Comparison of ENCODE assay signal across 16 cellular contexts in genomic region chr21:42425603-42425985, GRCh38. TPM values are rescaled to one million over a fixed set of nuclear protein-coding genes. Genes with fewer than 3 reads are reported as not detected.
DNase-seq lines count a peak whose midpoint lies in the region; ATAC-seq and TF ChIP-seq lines count a peak whose summit lies in the region.
"Had no signal": no experiment of that assay in that cellular context is flagged by ENCODE, and none has a peak within 500 bp of the region (broad histone marks: within the 10 kb centered on the region; RNA-seq: fewer than 3 reads in every experiment).

No MANE protein-coding gene starts in this region.

- peaks cover 48% of the 10 kb centered on the region for H3K36me3 Mint-ChIP-seq in activated T-cell treated with anti-CD3 and anti-CD28 coated beads, Interleukin-2, amount 50 U/mL, for 4 hours (ENCODE audit: insufficient read depth)
- peaks cover 54% of the 10 kb centered on the region for H3K36me3 Mint-ChIP-seq in T-cell
- peaks cover 13% of the 10 kb centered on the region for H3K36me3 Mint-ChIP-seq in natural killer cell treated with Interleukin-12 subunit alpha and Interleukin-12 subunit beta and Interleukin-15 and Interleukin-18, amount 100 ng/mL, for 72 hours
- peaks cover 11% of the 10 kb centered on the region for H3K36me3 Mint-ChIP-seq in HFFc6 (ENCODE audit: low read depth)

- no peak for DNase-seq in activated T-cell treated with anti-CD3 and anti-CD28 coated beads, Interleukin-2, amount 50 U/mL, for 4 hours
- no peak for DNase-seq in activated T-cell treated with anti-CD3 and anti-CD28 coated beads, Interleukin-2, amount 50 U/mL, for 1 hour
- DNase-seq in T-cell (no peak), omental fat pad (ENCODE audit: low spot score) (no peak), HFFc6 (no peak)
- no peak for DNase-seq in natural killer cell treated with Interleukin-12 subunit alpha and Interleukin-12 subunit beta and Interleukin-15 and Interleukin-18, amount 100 ng/mL, for 72 hours (ENCODE audit: low spot score)
- DNase-seq: ACHN, hypothalamus, NCI-H1417 treated with DMSO at 0.1 percent for 48 hours, NCI-H69, ovary had no signal

- no peaks in the 10 kb centered on the region for H3K9me3 Mint-ChIP-seq in activated T-cell treated with anti-CD3 and anti-CD28 coated beads, Interleukin-2, amount 50 U/mL, for 4 hours
- no peaks in the 10 kb centered on the region for H3K9me3 Mint-ChIP-seq in T-cell
- no peaks in the 10 kb centered on the region for H3K9me3 Mint-ChIP-seq in natural killer cell treated with Interleukin-12 subunit alpha and Interleukin-12 subunit beta and Interleukin-15 and Interleukin-18, amount 100 ng/mL, for 72 hours
- peaks cover 74% of the 10 kb centered on the region for H3K9me3 Mint-ChIP-seq in HFFc6

- peak; percentile 69 to 71 for ATAC-seq in activated T-cell treated with anti-CD3 and anti-CD28 coated beads, Interleukin-2, amount 50 U/mL, for 4 hours
- ATAC-seq in GM21390 (IDR thresholded peaks at IDR 0.05; ENCODE audit: unreplicated experiment): peak; percentile 23
- peak; percentile 2 to 25 (median 20) for ATAC-seq in T-cell (replicated peaks in 1 of 4)
- peak; percentile 48 to 62 for ATAC-seq in natural killer cell treated with Interleukin-12 subunit alpha and Interleukin-12 subunit beta and Interleukin-15 and Interleukin-18, amount 100 ng/mL, for 72 hours
- ATAC-seq in omental fat pad (ENCODE audit: low FRiP score): no peak
- ATAC-seq in GM18873 (IDR thresholded peaks at IDR 0.05; ENCODE audit: low FRiP score, unreplicated experiment): no peak

- TF ChIP-seq CTCF in omental fat pad (IDR thresholded peaks at IDR 0.05): no peak
- no peak for TF ChIP-seq CTCF in HFFc6 (IDR thresholded peaks at IDR 0.05)

- H3K27ac Mint-ChIP-seq in T-cell (peak overlapping the region; percentile 68 to 84), HFFc6 (no peak overlapping the region)
- peak overlapping the region; percentile 74 to 78 for H3K27ac Mint-ChIP-seq in natural killer cell treated with Interleukin-12 subunit alpha and Interleukin-12 subunit beta and Interleukin-15 and Interleukin-18, amount 100 ng/mL, for 72 hours

- CTCF ChIA-PET in T-cell (lab: Charles Lee): interaction anchor here (0.6 to 1.1 kb wide), 3 partner anchors 14 to 88 kb away, joined by 3 to 4 read pairs (median 4); partner anchors contain the start of gene UBASH3A (in 1 of the 2)

- no peaks in the 10 kb centered on the region for H3K27me3 Mint-ChIP-seq in activated T-cell treated with anti-CD3 and anti-CD28 coated beads, Interleukin-2, amount 50 U/mL, for 4 hours (ENCODE audit: low read depth)
- H3K27me3 Mint-ChIP-seq in T-cell (no peaks in the 10 kb centered on the region), HFFc6 (ENCODE audit: insufficient read depth) (no peaks in the 10 kb centered on the region; the same call in 1 of the 2 replicates)
- H3K27me3 Mint-ChIP-seq in natural killer cell treated with Interleukin-12 subunit alpha and Interleukin-12 subunit beta and Interleukin-15 and Interleukin-18, amount 100 ng/mL, for 72 hours: peaks cover 14 to 20% of the 10 kb centered on the region in 2 donors

- H3K4me3 Mint-ChIP-seq in activated T-cell treated with anti-CD3 and anti-CD28 coated beads, Interleukin-2, amount 50 U/mL, for 4 hours: peak overlapping the region; percentile 61
- H3K4me3 Mint-ChIP-seq in T-cell (peak overlapping the region; percentile 11 to 83 (median 63)), HFFc6 (no peak overlapping the region)
- peak overlapping the region; percentile 85 for H3K4me3 Mint-ChIP-seq in natural killer cell treated with Interleukin-12 subunit alpha and Interleukin-12 subunit beta and Interleukin-15 and Interleukin-18, amount 100 ng/mL, for 72 hours

- POLR2A ChIA-PET in T-cell (lab: Charles Lee): interaction anchor here (0.6 to 2.6 kb wide), 5 partner anchors 10 to 187 kb away, joined by 3 to 16 read pairs (median 3); partner anchors contain the start of gene UBASH3A (in 2 of the 2)

- H3K4me1 Mint-ChIP-seq in activated T-cell treated with anti-CD3 and anti-CD28 coated beads, Interleukin-2, amount 50 U/mL, for 4 hours (ENCODE audit: low read depth): peaks cover 70% of the 10 kb centered on the region
- H3K4me1 Mint-ChIP-seq in T-cell (peaks cover 70 to 77% (median 73%) of the 10 kb centered on the region in 3 donors), HFFc6 (ENCODE audit: low read depth) (no peaks in the 10 kb centered on the region)
- H3K4me1 Mint-ChIP-seq in natural killer cell treated with Interleukin-12 subunit alpha and Interleukin-12 subunit beta and Interleukin-15 and Interleukin-18, amount 100 ng/mL, for 72 hours (ENCODE audit: low read depth in 2 of 2): peaks cover 60 to 68% of the 10 kb centered on the region in 2 donors

RNA-seq across cellular contexts. Expression of gene UBASH3A, which starts 21.9 kb away (rescaled TPM):
- total RNA-seq in activated T-cell treated with anti-CD3 and anti-CD28 coated beads, Interleukin-2, amount 50 U/mL, for 4 hours: 10 to 100 TPM in 2 of 3 donors, 1 to 10 TPM in 1; 8.8 to 13.7 (median 11.3) TPM
- total RNA-seq in T-cell (10 to 100 TPM; 59.1 to 98.8 (median 80.5) TPM), omental fat pad (under 1 TPM in 3 of 4 donors, not detected in 1; 0.31 to 0.96 (median 0.79) TPM)
- total RNA-seq in natural killer cell treated with Interleukin-12 subunit alpha and Interleukin-12 subunit beta and Interleukin-15 and Interleukin-18, amount 100 ng/mL, for 72 hours: 1 to 10 TPM; 1.7 to 9.2 TPM
- total RNA-seq in HFFc6 (2021; fragmentation: NEBNext Ultra II Directional; extraction: Animal tissue kit (Norgen Biotek cat#: 25700)): not detected
- total RNA-seq: epithelial cell of proximal tubule, HT1080 had no signal

RNA-seq across cellular contexts. Expression of gene TMPRSS3, which starts 29.7 kb away (rescaled TPM):
- 1 to 10 TPM; 2.0 to 2.6 (median 2.1) TPM for total RNA-seq in activated T-cell treated with anti-CD3 and anti-CD28 coated beads, Interleukin-2, amount 50 U/mL, for 4 hours
- 1 to 10 TPM; 1.2 to 2.4 (median 1.7) TPM for total RNA-seq in T-cell
- 1 to 10 TPM in 1 of 2 donors, under 1 TPM in 1; 0.19 to 8.4 TPM for total RNA-seq in natural killer cell treated with Interleukin-12 subunit alpha and Interleukin-12 subunit beta and Interleukin-15 and Interleukin-18, amount 100 ng/mL, for 72 hours
- 1 to 10 TPM in 3 of 4 donors, under 1 TPM in 1; 0.32 to 8.7 (median 5.9) TPM for total RNA-seq in omental fat pad
- not detected for total RNA-seq in HFFc6 (2021; fragmentation: NEBNext Ultra II Directional; extraction: Animal tissue kit (Norgen Biotek cat#: 25700))
- total RNA-seq: HT1080 had no signal

RNA-seq across cellular contexts. Expression of gene TFF1, which starts 59.3 kb away (rescaled TPM):
- total RNA-seq in activated T-cell treated with anti-CD3 and anti-CD28 coated beads, Interleukin-2, amount 50 U/mL, for 4 hours: under 1 TPM in 1 of 3 donors, not detected in 2; 0.82 TPM
- total RNA-seq in T-cell: 1 to 10 TPM in 2 of 5 donors, not detected in 3; 1.2 to 1.3 TPM
- not detected for total RNA-seq in natural killer cell treated with Interleukin-12 subunit alpha and Interleukin-12 subunit beta and Interleukin-15 and Interleukin-18, amount 100 ng/mL, for 72 hours
- total RNA-seq in omental fat pad: not detected
- not detected for total RNA-seq in HFFc6 (2021; fragmentation: NEBNext Ultra II Directional; extraction: Animal tissue kit (Norgen Biotek cat#: 25700))
- total RNA-seq: epithelial cell of proximal tubule, HT1080, spleen had no signal

Comparison
In these comparisons a context has a peak if more than half of its experiments do, and no peak if none do; other contexts are left out.
1. ATAC-seq: peak in activated T-cell treated with anti-CD3 and anti-CD28 coated beads, Interleukin-2, amount 50 U/mL, for 4 hours (2 of 2), GM21390 (single experiment), T-cell (4 of 4) and natural killer cell treated with Interleukin-12 subunit alpha and Interleukin-12 subunit beta and Interleukin-15 and Interleukin-18, amount 100 ng/mL, for 72 hours (2 of 2); none in omental fat pad (single experiment) and GM18873 (single experiment).
2. RNA of gene UBASH3A, which starts 21.9 kb away (total RNA-seq): 59.1 to 98.8 TPM in T-cell; 8.8 to 13.7 TPM in activated T-cell treated with anti-CD3 and anti-CD28 coated beads, Interleukin-2, amount 50 U/mL, for 4 hours, 1.7 to 9.2 TPM in natural killer cell treated with Interleukin-12 subunit alpha and Interleukin-12 subunit beta and Interleukin-15 and Interleukin-18, amount 100 ng/mL, for 72 hours, 0.31 to 0.96 TPM in omental fat pad and not detected in HFFc6; every median in the first group is over 4 times any median in the second.